Comparison of ENCODE assay signal across 8 cellular contexts in the genomic region with DNA sequence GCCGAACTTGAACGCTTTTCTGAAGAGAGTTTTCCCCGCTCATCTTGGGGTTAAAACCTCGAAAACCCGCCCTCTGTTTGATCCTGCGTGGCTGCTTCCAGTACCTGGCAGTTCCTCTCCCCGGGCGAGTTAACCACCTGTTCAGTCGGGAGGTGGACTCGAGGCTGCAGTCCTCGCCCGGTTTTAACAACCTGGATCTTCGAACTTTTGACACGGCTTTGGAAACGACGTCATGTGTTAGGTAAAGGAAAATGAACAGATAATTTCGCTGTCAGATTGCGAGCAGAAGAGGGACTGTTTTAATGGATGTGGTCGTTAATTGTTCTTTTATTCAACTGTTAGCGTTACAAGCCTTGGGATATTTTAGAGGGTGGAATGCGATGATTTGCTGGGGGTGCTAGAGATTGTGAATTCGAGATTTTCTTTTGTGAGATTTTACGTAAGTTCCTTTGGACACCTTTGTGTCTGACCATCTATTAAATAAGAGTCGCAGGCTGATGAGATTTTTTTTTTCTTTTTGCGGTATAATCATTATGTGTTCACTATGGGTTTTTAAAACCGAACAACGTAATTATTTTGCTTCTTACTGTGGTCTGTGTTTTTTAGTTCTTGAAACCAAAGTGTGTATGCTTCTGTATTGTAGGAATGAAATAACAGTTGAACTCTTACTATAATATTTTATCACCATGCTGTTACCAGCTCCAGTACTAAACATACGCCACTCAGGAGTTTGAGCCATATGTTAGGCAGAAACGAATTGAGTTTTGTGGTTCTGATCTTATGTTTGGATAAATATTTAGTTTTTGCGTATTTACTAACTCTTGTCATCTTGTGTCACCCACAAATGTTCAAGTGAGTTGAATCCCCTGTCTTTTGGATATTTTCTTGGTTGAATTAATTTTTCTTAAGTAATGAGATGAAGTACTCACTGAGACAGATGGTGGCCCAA. TPM values are rescaled to one million over a fixed set of nuclear protein-coding genes. Genes with fewer than 3 reads are reported as not detected.
A peak's percentile ranks its signal among the peaks of the same experiment; 100 is the strongest.
DNase-seq lines count a peak whose midpoint lies in the region; ATAC-seq, FAIRE-seq and TF ChIP-seq lines count a peak whose summit lies in the region.

No MANE protein-coding gene starts in this region.

- no peak for TF ChIP-seq CTCF in WERI-Rb-1 (IDR thresholded peaks at IDR 0.05; ENCODE audit: low read depth, low read length)
- no peak for TF ChIP-seq CTCF in fibroblast of pulmonary artery (IDR thresholded peaks at IDR 0.05; ENCODE audit: low read length, missing control alignments)
- TF ChIP-seq CTCF in GM10248 (IDR thresholded peaks at IDR 0.05; ENCODE audit: control extremely low read depth, extremely low read depth, low read depth, missing control alignments) = no peak

- peaks cover 38% of the 10 kb centered on the region for H4K20me1 ChIP-seq in BLaER1

- under 1% methylated on average over 28 of the region's 30 CpGs for WGBS in HUES64

- H3K9me3 ChIP-seq in BLaER1 = peaks cover 27% of the 10 kb centered on the region
- peaks cover 3% of the 10 kb centered on the region; the same call in 1 of the 2 replicates for H3K9me3 ChIP-seq in HUES64 (ENCODE audit: insufficient read depth, low read depth, low read length)
- peaks cover 2% of the 10 kb centered on the region for H3K9me3 ChIP-seq in WERI-Rb-1 (ENCODE audit: severe bottlenecking)

- H3K27me3 ChIP-seq in BLaER1 (no peaks in the 10 kb centered on the region), HUES64 (ENCODE audit: insufficient read depth, low read length) (peaks cover 7% of the 10 kb centered on the region; the same call in 1 of the 2 replicates), WERI-Rb-1 (ENCODE audit: insufficient read depth, low read depth, severe bottlenecking) (no peaks in the 10 kb centered on the region)

- POLR2A ChIA-PET in GM10248 (lab: Yijun Ruan, JAX) = no interaction called here

- peaks cover 47% of the 10 kb centered on the region for H3K4me1 ChIP-seq in BLaER1
- H3K4me1 ChIP-seq in HUES64 (ENCODE audit: insufficient read depth, low read length) = peaks cover 55% of the 10 kb centered on the region

- peak overlapping the region; percentile 90 for H3K4me2 ChIP-seq in BLaER1

- H3K9ac ChIP-seq in BLaER1 = peak overlapping the region; percentile 96
- peak overlapping the region; percentile 67 for H3K9ac ChIP-seq in HUES64 (ENCODE audit: low read depth, low read length)

- peak overlapping the region; percentile 91 for H3K4me3 ChIP-seq in BLaER1
- H3K4me3 ChIP-seq in HUES64 (ENCODE audit: low read length) = peak overlapping the region; percentile 92
- peak overlapping the region; percentile 69 for H3K4me3 ChIP-seq in WERI-Rb-1 (ENCODE audit: low read depth, low read length)
- peak overlapping the region; percentile 94 for H3K4me3 ChIP-seq in fibroblast of pulmonary artery (replicated peaks; ENCODE audit: low read depth, low read length)

- H3K27ac ChIP-seq in BLaER1 = peak overlapping the region; percentile 76
- H3K27ac ChIP-seq in HUES64 (ENCODE audit: low read depth, low read length) = peak overlapping the region; percentile 88; the same call in 1 of the 2 replicates
- peak overlapping the region; percentile 96 for H3K27ac ChIP-seq in WERI-Rb-1

- no peak for FAIRE-seq in urothelium cell line (lab: Jason Lieb, UNC)

- no peaks in the 10 kb centered on the region for H3K36me3 ChIP-seq in BLaER1
- H3K36me3 ChIP-seq in HUES64 (ENCODE audit: insufficient read depth, low read length) = no peaks in the 10 kb centered on the region
- H3K36me3 ChIP-seq in WERI-Rb-1 = no peaks in the 10 kb centered on the region

- CTCF ChIA-PET in GM10248 (lab: Yijun Ruan, JAX) = no interaction called here

- DNase-seq in WERI-Rb-1 (no peak), fibroblast of pulmonary artery (ENCODE audit: low read depth) (peak; percentile 20), occipital lobe (lab: John Stamatoyannopoulos, UW) (peak; percentile 52), GM10248 (ENCODE audit: extremely low spot score) (no peak), urothelium cell line (ENCODE audit: low spot score) (no peak)

- ATAC-seq in GM18907 (IDR thresholded peaks at IDR 0.05; ENCODE audit: unreplicated experiment) = peak; percentile 21

RNA-seq across cellular contexts. Expression of gene FNDC3A, which starts 1.2 kb away (rescaled TPM):
- 21.6 TPM for polyA plus RNA-seq in HUES64 (2013, experiment 1 of 2)
- polyA plus RNA-seq in HUES64 (2013, experiment 2 of 2) = 25.8 TPM
- 84.8 TPM for total RNA-seq in occipital lobe

Comparison
In these comparisons a context has a peak if more than half of its experiments do, and no peak if none do; other contexts are left out.
1. DNase-seq: peak in fibroblast of pulmonary artery (single experiment) and occipital lobe (single experiment); none in WERI-Rb-1 (single experiment), GM10248 (single experiment) and urothelium cell line (single experiment).
2. Peak in every context shown above with its lines, with median percentiles within 50 percentile points of each other: H3K27ac ChIP-seq and H3K4me3 ChIP-seq.